In genomic region chr22:37657590-37658132, GRCh38 we compare ENCODE assay signal across 7 cellular contexts. TPM values are rescaled to one million over a fixed set of nuclear protein-coding genes. Genes with fewer than 3 reads are reported as not detected.
DNase-seq lines count a peak whose midpoint lies in the region; ATAC-seq and TF ChIP-seq lines count a peak whose summit lies in the region.

No MANE protein-coding gene starts in this region.

- no peaks in the 10 kb centered on the region for H3K27me3 ChIP-seq in PC-9 (ENCODE audit: insufficient read depth, low read depth)
- no peaks in the 10 kb centered on the region for H3K27me3 ChIP-seq in endodermal cell (ENCODE audit: control insufficient read depth, insufficient read depth, low read length, poor library complexity, severe bottlenecking)
- no peaks in the 10 kb centered on the region for H3K27me3 ChIP-seq in neutrophil

- TF ChIP-seq POLR2A in GM18505 (IDR thresholded peaks at IDR 0.05; ENCODE audit: borderline replicate concordance, extremely low read depth, insufficient read depth, insufficient read length), result peak; percentile 10

- H3K36me3 ChIP-seq in PC-9 (ENCODE audit: low read depth), result no peaks in the 10 kb centered on the region
- no peaks in the 10 kb centered on the region for H3K36me3 ChIP-seq in endodermal cell (ENCODE audit: control insufficient read depth, insufficient read depth, low read length)
- peaks cover 38% of the 10 kb centered on the region for H3K36me3 ChIP-seq in neutrophil

- peak overlapping the region; percentile 95 for H3K27ac Mint-ChIP-seq in endodermal cell

- H3K27me3 Mint-ChIP-seq in endodermal cell (ENCODE audit: insufficient read depth), result no peaks in the 10 kb centered on the region

- H3K9me3 ChIP-seq in PC-9 (ENCODE audit: insufficient read depth, low read depth) (no peaks in the 10 kb centered on the region), endodermal cell (ENCODE audit: control insufficient read depth, low read length) (no peaks in the 10 kb centered on the region), neutrophil (no peaks in the 10 kb centered on the region)

- H3K27ac ChIP-seq in PC-9, result no peak overlapping the region
- H3K27ac ChIP-seq in endodermal cell (ENCODE audit: low read depth, low read length), result peak overlapping the region; percentile 14
- H3K27ac ChIP-seq in neutrophil, result peak overlapping the region; percentile 77

- 14 to 16% methylated on average over 4 to 6 of the region's 6 CpGs for WGBS in endodermal cell (ENCODE audit: insufficient coverage in 1 of 2, insufficient read length in 1 of 2), 2 experiments

- no peaks in the 10 kb centered on the region for H3K9me3 Mint-ChIP-seq in endodermal cell

- CTCF ChIA-PET in PC-9 (lab: Charles Lee), result interaction anchor here (0.6 to 2.2 kb wide), 4 partner anchors 10 to 103 kb away, joined by 3 to 25 read pairs (median 4); no protein-coding TSS in a partner anchor

- peaks cover 25% of the 10 kb centered on the region for H3F3A ChIP-seq in PC-9 (ENCODE audit: insufficient read depth, low read depth)

- BruUV-seq in PC-9 (replicated peaks; lab: Mats Ljungman, UMichigan), result TSS peak; percentile 100

- intact Hi-C loops in PC-9 (cut with micrococcal nuclease; ENCODE audit: unreplicated experiment), result loop anchor here (2.0 kb wide), 1 partner anchor 23 kb away; no protein-coding TSS in a partner anchor

- peaks cover 14% of the 10 kb centered on the region for H4K20me1 ChIP-seq in PC-9 (ENCODE audit: insufficient read depth)

- peaks cover 28% of the 10 kb centered on the region for H3K4me1 Mint-ChIP-seq in endodermal cell

- peak overlapping the region; percentile 93 for H3K4me2 ChIP-seq in PC-9

- no peak for ATAC-seq in GM18505 (IDR thresholded peaks at IDR 0.05; ENCODE audit: unreplicated experiment)

- H2AFZ ChIP-seq in PC-9, result peak overlapping the region; percentile 94

- peaks cover 13% of the 10 kb centered on the region for H3K36me3 Mint-ChIP-seq in endodermal cell (ENCODE audit: low read depth)

- peaks cover 28% of the 10 kb centered on the region for H3K4me1 ChIP-seq in PC-9 (replicated peaks; ENCODE audit: insufficient read depth)
- H3K4me1 ChIP-seq in endodermal cell (ENCODE audit: control insufficient read depth, insufficient read depth, low read length), result peaks cover 6% of the 10 kb centered on the region
- peaks cover 15 to 18% of the 10 kb centered on the region in 2 experiments for H3K4me1 ChIP-seq in neutrophil (ENCODE audit: control insufficient read depth in 1 of 2, insufficient read depth in 1 of 2, low read depth in 1 of 2, low read length in 1 of 2)

- H3K4me3 ChIP-seq in PC-9 (peak overlapping the region; percentile 69), endodermal cell (ENCODE audit: low read length) (peak overlapping the region; percentile 85), neutrophil (ENCODE audit: low read depth in 1 of 2, low read length in 1 of 2) (peak overlapping the region; percentile 62 to 68)

- H3K4me3 Mint-ChIP-seq in endodermal cell, result peak overlapping the region; percentile 76

- peak in 1 of 2 experiments; percentile 57 for DNase-seq in PC-9
- no peak for DNase-seq in endodermal cell
- no peak for DNase-seq in GF-D8 (lab: John Stamatoyannopoulos, UW)
- DNase-seq in NK-92 (lab: John Stamatoyannopoulos, UW; ENCODE audit: unreplicated experiment), result no peak
- DNase-seq in NCI-H2081 (lab: John Stamatoyannopoulos, UW), result no peak

- POLR2A ChIA-PET in PC-9 (lab: Charles Lee; ENCODE audit: unreplicated experiment), result interaction anchor here (0.5 to 1.1 kb wide), 13 partner anchors 10 to 1247 kb away, joined by 3 to 22 read pairs (median 4); partner anchors contain the start of genes C22orf23, GCAT, LGALS1 and NOL12

- TF ChIP-seq CTCF in PC-9 (conservative IDR thresholded peaks at IDR 0.05) (no peak), endodermal cell (conservative IDR thresholded peaks at IDR 0.05) (no peak), neutrophil (IDR thresholded peaks at IDR 0.05) (no peak)

- H3K9ac ChIP-seq in endodermal cell (ENCODE audit: extremely low read depth, low read length, poor library complexity, severe bottlenecking), result peak overlapping the region; percentile 17

- H3K79me2 ChIP-seq in PC-9 (ENCODE audit: low read depth), result peaks cover 32% of the 10 kb centered on the region

- no peaks in the 10 kb centered on the region for H3K9me2 ChIP-seq in PC-9 (ENCODE audit: insufficient read depth)

RNA-seq across cellular contexts. Expression of gene PDXP, which starts 0.9 kb away (rescaled TPM):
- 10.9 and 13.5 TPM in 2 replicates for total RNA-seq in PC-9 (2021)
- 10 to 100 TPM; 23.5 to 29.3 TPM for total RNA-seq in endodermal cell
- 40.4 TPM for polyA plus RNA-seq in endodermal cell (2013, experiment 1 of 2)
- 40.7 TPM for polyA plus RNA-seq in endodermal cell (2013, experiment 2 of 2)

RNA-seq across cellular contexts. Expression of gene LGALS1, which starts 17.8 kb away (rescaled TPM):
- total RNA-seq in PC-9 (2021) (734 and 791 TPM in 2 replicates), endodermal cell (10 to 100 TPM; 10.4 to 16.0 TPM)
- polyA plus RNA-seq in endodermal cell (2013, experiment 1 of 2), result 126 TPM
- polyA plus RNA-seq in endodermal cell (2013, experiment 2 of 2), result 131 TPM

RNA-seq across cellular contexts. Expression of gene SH3BP1, which starts 18.2 kb away (rescaled TPM):
- 52.1 and 60.5 TPM in 2 replicates for total RNA-seq in PC-9 (2021)
- total RNA-seq in endodermal cell, result 10 to 100 TPM; 37.7 to 38.6 TPM
- polyA plus RNA-seq in endodermal cell (2013, experiment 1 of 2), result 15.7 TPM
- 14.3 TPM for polyA plus RNA-seq in endodermal cell (2013, experiment 2 of 2)

RNA-seq across cellular contexts. Expression of gene NOL12, which starts 28.5 kb away (rescaled TPM):
- total RNA-seq in PC-9 (2021) (42.1 and 44.3 TPM in 2 replicates), endodermal cell (10 to 100 TPM; 21.9 to 26.8 TPM)
- 28.1 TPM for polyA plus RNA-seq in endodermal cell (2013, experiment 1 of 2)
- polyA plus RNA-seq in endodermal cell (2013, experiment 2 of 2), result 24.4 TPM

RNA-seq across cellular contexts. Expression of gene TRIOBP, which starts 39.2 kb away (rescaled TPM):
- total RNA-seq in PC-9 (2021) (170 and 172 TPM in 2 replicates), endodermal cell (10 to 100 TPM; 74.7 to 82.2 TPM)
- 48.8 TPM for polyA plus RNA-seq in endodermal cell (2013, experiment 1 of 2)
- 50.9 TPM for polyA plus RNA-seq in endodermal cell (2013, experiment 2 of 2)

Comparison
In these comparisons a context has a peak if more than half of its experiments do, and no peak if none do; other contexts are left out.
1. RNA of gene LGALS1, which starts 17.8 kb away (total RNA-seq): 734 to 791 TPM in PC-9; 10.4 to 16.0 TPM in endodermal cell; every median in the first group is over 10 times any median in the second.
2. Peak in every context shown above with its lines, with median percentiles within 50 percentile points of each other: H3K4me3 ChIP-seq.